Comparison of ENCODE assay signal across 1 cellular context in the genomic region with DNA sequence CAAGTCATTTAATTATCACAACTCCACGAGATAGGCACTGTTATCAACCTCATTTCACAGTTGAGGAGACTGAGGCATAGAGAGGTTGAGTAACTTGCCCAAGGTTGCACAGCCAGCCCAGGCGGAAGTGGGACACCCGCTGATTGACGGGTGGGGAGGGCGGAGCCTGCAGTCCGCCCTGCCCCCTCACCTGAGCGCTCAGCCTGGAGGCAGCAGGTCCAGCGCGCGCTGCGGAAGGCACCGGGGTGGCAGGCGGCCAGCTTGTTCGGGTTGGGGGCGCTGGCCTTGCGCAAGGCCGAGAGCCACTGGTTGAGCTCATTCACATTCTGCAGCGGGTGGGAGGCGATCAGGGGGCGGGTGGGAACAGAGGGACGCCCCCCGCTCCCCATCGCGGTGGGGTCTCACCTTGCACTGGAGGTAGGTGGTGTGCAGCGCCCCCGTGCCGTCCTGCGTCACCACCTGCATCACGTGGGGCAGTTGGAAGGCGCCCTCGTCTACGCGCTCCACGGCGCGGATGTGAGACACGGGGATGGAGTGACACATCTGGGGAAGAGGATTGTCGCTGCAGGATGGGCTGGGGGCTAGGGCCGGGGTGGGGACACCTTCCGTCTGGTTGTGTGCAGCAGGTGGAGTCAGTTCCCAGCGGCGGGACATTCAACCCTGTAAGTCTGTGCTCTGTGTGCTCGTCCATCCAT.
TF ChIP-seq lines count a peak whose summit lies in the region.

No MANE protein-coding gene starts in this region.

TF ChIP-seq in H1, 55 proteins besides CTCF, POLR2A, EP300 and RAD21 (continued from another document):
- peak; percentile 79 for TF ChIP-seq PHF8 (conservative IDR thresholded peaks at IDR 0.05; ENCODE audit: low read depth, low read length)
- no peak for TF ChIP-seq NANOG (IDR thresholded peaks at IDR 0.05; ENCODE audit: insufficient read depth, low read depth, low read length, poor library complexity, severe bottlenecking)
- TF ChIP-seq FOSL1 (IDR thresholded peaks at IDR 0.05; ENCODE audit: insufficient read depth, low read depth, low read length): no peak
- no peak for TF ChIP-seq TEAD4 (IDR thresholded peaks at IDR 0.05; ENCODE audit: low read depth, low read length)
- TF ChIP-seq RBBP5 (IDR thresholded peaks at IDR 0.05; ENCODE audit: borderline replicate concordance, low read depth, low read length): peak; percentile 34; the same call in 1 of the 2 replicates
- TF ChIP-seq BACH1 (IDR thresholded peaks at IDR 0.05; ENCODE audit: low read length): no peak
- no peak for TF ChIP-seq SIRT6 (IDR thresholded peaks at IDR 0.05; ENCODE audit: low read length)
- peak; percentile 88 for TF ChIP-seq USF2 (IDR thresholded peaks at IDR 0.05; ENCODE audit: low read length)
- peak; percentile 89 for TF ChIP-seq CREB1 (IDR thresholded peaks at IDR 0.05)
- TF ChIP-seq CBX5 (IDR thresholded peaks at IDR 0.05; ENCODE audit: low read depth, low read length): no peak
- no peak for TF ChIP-seq SUZ12 (IDR thresholded peaks at IDR 0.05; ENCODE audit: low read length)
- no peak for TF ChIP-seq RNF2 (IDR thresholded peaks at IDR 0.05; ENCODE audit: borderline replicate concordance, low read depth, low read length, missing control alignments, poor library complexity, severe bottlenecking)
- no peak for TF ChIP-seq KDM5A (IDR thresholded peaks at IDR 0.05; ENCODE audit: low read length)
- peak; percentile 54 for TF ChIP-seq ASH2L (IDR thresholded peaks at IDR 0.05; ENCODE audit: low read length)
- TF ChIP-seq CHD2 (IDR thresholded peaks at IDR 0.05; ENCODE audit: low read length): no peak; the same call in 1 of the 2 replicates
- TF ChIP-seq SP2 (IDR thresholded peaks at IDR 0.05; ENCODE audit: low read length): no peak
